ENCODE assay signal across 8 cellular contexts in the genomic region with DNA sequence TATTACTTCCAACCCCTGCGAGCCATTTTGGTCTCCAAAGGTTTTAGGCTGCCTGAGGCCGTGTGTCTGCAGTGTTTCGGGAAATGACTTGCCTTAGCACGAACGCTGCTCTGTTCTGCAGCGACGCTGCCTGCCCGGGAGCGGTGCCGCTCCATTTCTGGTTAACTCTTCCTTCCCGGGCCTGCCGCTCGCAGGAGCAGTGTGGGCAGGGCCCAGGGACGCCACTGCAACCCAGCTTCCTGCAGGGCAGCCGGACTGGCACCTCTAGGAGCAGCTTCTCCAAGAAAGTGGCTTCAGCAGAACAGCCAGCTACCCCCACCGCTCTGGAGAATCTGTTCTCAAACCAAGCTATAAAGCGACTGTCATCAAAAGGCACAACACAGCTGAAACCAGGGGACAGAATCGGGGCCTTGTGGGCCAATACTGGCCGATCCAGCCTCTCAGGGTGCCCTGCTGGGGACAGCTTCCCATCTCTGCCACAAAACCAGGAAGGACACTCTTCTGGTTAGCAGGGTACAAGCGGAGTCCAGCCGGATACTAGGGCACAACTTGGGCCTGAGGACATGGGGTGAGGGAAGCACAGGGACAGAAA.
A peak's percentile ranks its signal among the peaks of the same experiment; 100 is the strongest.
DNase-seq lines count a peak whose midpoint lies in the region; TF ChIP-seq lines count a peak whose summit lies in the region.

No MANE protein-coding gene starts in this region.

- no peaks in the 10 kb centered on the region for H3K9me3 Mint-ChIP-seq in activated T-helper 1 cell treated with anti-CD3 and anti-CD28 coated beads, Interleukin-12 subunit alpha, Interleukin-12 subunit beta, Interleukin-2, Interleukin-4 antibody, amounts not matched to agents 30 ng/mL and 10 ng/mL and 1 ng/mL, durations not matched to agents 14 hours and 24 hours and 36 hours

- intact Hi-C loops in lower leg skin (cut with DNase I; ENCODE audit: low total_unique reads): no loop called here
- intact Hi-C loops in testis (cut with DNase I; ENCODE audit: low total_unique reads): no loop called here
- intact Hi-C loops in activated T-helper 1 cell treated with anti-CD3 and anti-CD28 coated beads, Interleukin-12 subunit alpha, Interleukin-12 subunit beta, Interleukin-2, Interleukin-4 antibody, amounts not matched to agents 30 ng/mL and 10 ng/mL and 1 ng/mL, durations not matched to agents 14 hours and 24 hours and 36 hours (cut with micrococcal nuclease): no loop called here

- DNase-seq in NCI-H1694 (lab: John Stamatoyannopoulos, UW): peak; percentile 61
- peak; percentile 29 for DNase-seq in dedifferentiated amniotic fluid mesenchymal stem cell (ENCODE audit: extremely low spot score)
- peak; percentile 26 to 82 for DNase-seq in lower leg skin (ENCODE audit: low spot score in 2 of 2)
- DNase-seq in testis: peak; percentile 23
- DNase-seq in GM20000 (ENCODE audit: low spot score): no peak
- no peak for DNase-seq in activated T-helper 1 cell treated with anti-CD3 and anti-CD28 coated beads, Interleukin-12 subunit alpha, Interleukin-12 subunit beta, Interleukin-2, Interleukin-4 antibody, amounts not matched to agents 30 ng/mL and 10 ng/mL and 1 ng/mL, durations not matched to agents 14 hours and 24 hours and 36 hours (ENCODE audit: low spot score)
- no peak for DNase-seq in stimulated activated CD4-positive, alpha-beta T cell treated with anti-CD3 and anti-CD28 coated beads, Interleukin-4, amount 100 ng/mL, for 1 hour
- no peak for DNase-seq in globus pallidus (ENCODE audit: low spot score)

- TF ChIP-seq CTCF in lower leg skin (IDR thresholded peaks at IDR 0.05): no peak
- no peak for TF ChIP-seq CTCF in testis (IDR thresholded peaks at IDR 0.05)
- TF ChIP-seq CTCF in GM20000 (IDR thresholded peaks at IDR 0.05; ENCODE audit: extremely low read depth, missing control alignments): no peak

- TF ChIP-seq POLR2A in lower leg skin (IDR thresholded peaks at IDR 0.05) (no peak), testis (IDR thresholded peaks at IDR 0.05) (no peak)

- peaks cover 6% of the 10 kb centered on the region for H3K27me3 Mint-ChIP-seq in activated T-helper 1 cell treated with anti-CD3 and anti-CD28 coated beads, Interleukin-12 subunit alpha, Interleukin-12 subunit beta, Interleukin-2, Interleukin-4 antibody, amounts not matched to agents 30 ng/mL and 10 ng/mL and 1 ng/mL, durations not matched to agents 14 hours and 24 hours and 36 hours (ENCODE audit: insufficient read depth)

- no peaks in the 10 kb centered on the region for H3K4me1 ChIP-seq in testis

- no peaks in the 10 kb centered on the region for H3K9me3 ChIP-seq in testis

- H3K36me3 ChIP-seq in testis (ENCODE audit: low read depth, missing control alignments): no peaks in the 10 kb centered on the region

- no peak overlapping the region for H3K4me3 Mint-ChIP-seq in activated T-helper 1 cell treated with anti-CD3 and anti-CD28 coated beads, Interleukin-12 subunit alpha, Interleukin-12 subunit beta, Interleukin-2, Interleukin-4 antibody, amounts not matched to agents 30 ng/mL and 10 ng/mL and 1 ng/mL, durations not matched to agents 14 hours and 24 hours and 36 hours

- 12 to 15% methylated on average over 20 to 21 of the region's 21 CpGs for WGBS in lower leg skin, 2 donors
- WGBS in testis, 2 donors: 22 to 24% methylated on average over 16 to 21 of the region's 21 CpGs

- H3K27ac Mint-ChIP-seq in activated T-helper 1 cell treated with anti-CD3 and anti-CD28 coated beads, Interleukin-12 subunit alpha, Interleukin-12 subunit beta, Interleukin-2, Interleukin-4 antibody, amounts not matched to agents 30 ng/mL and 10 ng/mL and 1 ng/mL, durations not matched to agents 14 hours and 24 hours and 36 hours: no peak overlapping the region

- H3K4me1 Mint-ChIP-seq in activated T-helper 1 cell treated with anti-CD3 and anti-CD28 coated beads, Interleukin-12 subunit alpha, Interleukin-12 subunit beta, Interleukin-2, Interleukin-4 antibody, amounts not matched to agents 30 ng/mL and 10 ng/mL and 1 ng/mL, durations not matched to agents 14 hours and 24 hours and 36 hours (ENCODE audit: low read depth): no peaks in the 10 kb centered on the region

- H3K27me3 ChIP-seq in testis: no peaks in the 10 kb centered on the region

- H3K36me3 Mint-ChIP-seq in activated T-helper 1 cell treated with anti-CD3 and anti-CD28 coated beads, Interleukin-12 subunit alpha, Interleukin-12 subunit beta, Interleukin-2, Interleukin-4 antibody, amounts not matched to agents 30 ng/mL and 10 ng/mL and 1 ng/mL, durations not matched to agents 14 hours and 24 hours and 36 hours (ENCODE audit: low read depth): no peaks in the 10 kb centered on the region

- no peak overlapping the region for H3K27ac ChIP-seq in testis

- H3K4me3 ChIP-seq in lower leg skin (ENCODE audit: low read depth, poor library complexity, severe bottlenecking) (no peak overlapping the region), testis (no peak overlapping the region)

Comparison
In these comparisons a context has a peak if more than half of its experiments do, and no peak if none do; other contexts are left out.
1. DNase-seq: peak in NCI-H1694 (single experiment), dedifferentiated amniotic fluid mesenchymal stem cell (single experiment), lower leg skin (2 of 2) and testis (single experiment); none in GM20000 (single experiment), activated T-helper 1 cell treated with anti-CD3 and anti-CD28 coated beads, Interleukin-12 subunit alpha, Interleukin-12 subunit beta, Interleukin-2, Interleukin-4 antibody, amounts not matched to agents 30 ng/mL and 10 ng/mL and 1 ng/mL, durations not matched to agents 14 hours and 24 hours and 36 hours (single experiment), stimulated activated CD4-positive, alpha-beta T cell treated with anti-CD3 and anti-CD28 coated beads, Interleukin-4, amount 100 ng/mL, for 1 hour (single experiment) and globus pallidus (single experiment).